18 cellular contexts compared by ENCODE assay signal in genomic region chr18:69697069-69697468, GRCh38.
"Had no signal": no experiment of that assay in that cellular context is flagged by ENCODE, and none has a peak within 500 bp of the region (broad histone marks: within the 10 kb centered on the region; RNA-seq: fewer than 3 reads in every experiment).

No MANE protein-coding gene starts in this region.

- ATAC-seq: gastrocnemius medialis, heart right ventricle, left cardiac atrium, left lung, left ventricle myocardium superior, lower lobe of right lung, mucosa of descending colon had no signal

- DNase-seq: dermis blood vessel endothelial cell; dorsolateral prefrontal cortex; effector CD4-positive, alpha-beta T cell; effector memory CD4-positive, alpha-beta T cell; foreskin fibroblast; foreskin melanocyte; gastrocnemius medialis; glutamatergic neuron; head of caudate nucleus; heart right ventricle; hippocampal formation; left cardiac atrium; left lung; left ventricle myocardium superior; lower lobe of right lung; mesenchymal stem cell; mucosa of descending colon; naive B cell had no signal
